In the genomic region with DNA sequence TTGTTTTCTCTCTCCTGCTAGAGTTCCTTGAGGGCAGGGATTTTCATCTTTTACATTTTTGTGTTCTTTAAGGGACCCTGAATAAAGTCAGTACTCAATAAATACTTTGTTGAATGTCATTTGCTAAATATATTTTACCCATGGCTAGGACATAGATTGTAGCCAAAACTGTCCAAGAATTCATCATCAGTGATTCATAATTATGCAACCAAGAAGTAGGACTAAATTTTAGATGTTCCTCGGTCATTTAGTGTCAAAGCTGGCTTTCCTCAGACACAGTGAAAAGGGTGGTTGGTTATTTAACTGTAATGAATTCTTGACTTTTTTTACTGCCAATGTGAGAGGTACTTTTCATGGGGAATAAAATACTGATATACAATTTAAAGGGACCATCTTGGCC, we compare ENCODE assay signal across 20 cellular contexts. TPM values are rescaled to one million over a fixed set of nuclear protein-coding genes. Genes with fewer than 3 reads are reported as not detected.
DNase-seq lines count a peak whose midpoint lies in the region; ATAC-seq, FAIRE-seq and TF ChIP-seq lines count a peak whose summit lies in the region.
"Had no signal": no experiment of that assay in that cellular context is flagged by ENCODE, and none has a peak within 500 bp of the region (broad histone marks: within the 10 kb centered on the region; RNA-seq: fewer than 3 reads in every experiment).

No MANE protein-coding gene starts in this region.

- H3K27me3 ChIP-seq in GM23248 (replicated peaks; ENCODE audit: insufficient read depth), result no peaks in the 10 kb centered on the region
- no peaks in the 10 kb centered on the region for H3K27me3 ChIP-seq in tibial artery
- H3K27me3 ChIP-seq: neural progenitor cell, SJCRH30, stomach had no signal

- peaks cover 39% of the 10 kb centered on the region for H3F3A ChIP-seq in GM23248 (ENCODE audit: insufficient read depth)

- H3K4me1 ChIP-seq in A549 (peaks cover 31% of the 10 kb centered on the region), GM23248 (ENCODE audit: insufficient read depth) (peaks cover 37% of the 10 kb centered on the region), tibial artery (peaks cover 0 to 24% (median 0%) of the 10 kb centered on the region in 4 donors)
- H3K4me1 ChIP-seq: neural progenitor cell, SJCRH30 had no signal

- CTCF ChIA-PET in A549 (lab: Yijun Ruan, JAX), result interaction anchor here (1.0 kb wide), 1 partner anchor 16 kb away, joined by 4 read pairs; the partner anchor contains the start of gene P4HA1

- FAIRE-seq in A549 (lab: Jason Lieb, UNC), result no peak
- FAIRE-seq: astrocyte, endothelial cell of umbilical vein had no signal

- no peak for TF ChIP-seq POLR2A in A549 (IDR thresholded peaks at IDR 0.05; ENCODE audit: low read length)

- H3K9me3 ChIP-seq in A549, result no peaks in the 10 kb centered on the region
- no peaks in the 10 kb centered on the region for H3K9me3 ChIP-seq in GM23248 (ENCODE audit: low read depth)
- H3K9me3 ChIP-seq in tibial artery, result no peaks in the 10 kb centered on the region

- no peak for TF ChIP-seq EP300 in A549 (IDR thresholded peaks at IDR 0.05)

- TF ChIP-seq CTCF in A549 (IDR thresholded peaks at IDR 0.05) (no peak), tibial artery (IDR thresholded peaks at IDR 0.05) (no peak), natural killer cell (IDR thresholded peaks at IDR 0.05) (no peak)

- H3K9me3 Mint-ChIP-seq in natural killer cell, result no peaks in the 10 kb centered on the region

- ATAC-seq in A549, result no peak
- ATAC-seq in HG03039 (IDR thresholded peaks at IDR 0.05; ENCODE audit: unreplicated experiment), result no peak
- ATAC-seq in natural killer cell, result no peak
- ATAC-seq: activated T-helper 17 cell treated with anti-CD3 and anti-CD28 coated beads, Interleukin-2, amount 50 U/mL, for 72 hours had no signal

- no peak overlapping the region for H3K9ac ChIP-seq in GM23248
- H3K9ac ChIP-seq: neural progenitor cell had no signal

- no peaks in the 10 kb centered on the region for H3K27me3 Mint-ChIP-seq in natural killer cell (ENCODE audit: low read depth in 2 of 2)
- H3K27me3 Mint-ChIP-seq: activated T-helper 17 cell treated with anti-CD3 and anti-CD28 coated beads, Interleukin-2, amount 50 U/mL, for 72 hours had no signal

- no peak overlapping the region for H2AFZ ChIP-seq in GM23248
- H2AFZ ChIP-seq: neural progenitor cell had no signal

- POLR2A ChIA-PET in A549 (lab: Yijun Ruan, JAX), result interaction anchor here (1.3 kb wide), 1 partner anchor 18 kb away, joined by 5 read pairs; no protein-coding TSS in a partner anchor

- peaks cover 6% of the 10 kb centered on the region; the same call in 1 of the 2 replicates for H3K79me2 ChIP-seq in GM23248 (ENCODE audit: insufficient read depth)

- H3K4me1 Mint-ChIP-seq in natural killer cell, result peaks cover 0 to 12% of the 10 kb centered on the region in 2 donors

- H3K4me3 ChIP-seq in A549 (no peak overlapping the region), GM23248 (no peak overlapping the region; the same call in 1 of the 2 replicates), tibial artery (no peak overlapping the region)
- H3K4me3 ChIP-seq: neural progenitor cell, SJCRH30, stomach had no signal

- H3K9me2 ChIP-seq in GM23248 (ENCODE audit: insufficient read depth), result no peaks in the 10 kb centered on the region

- H3K27ac ChIP-seq in A549, result no peak overlapping the region
- H3K27ac ChIP-seq in GM23248, result peak overlapping the region; percentile 50
- H3K27ac ChIP-seq in tibial artery, result peak overlapping the region in 1 of 2 donors; percentile 23
- H3K27ac ChIP-seq: neural progenitor cell, SJCRH30, stomach had no signal

- H4K20me1 ChIP-seq in GM23248 (ENCODE audit: insufficient read depth), result no peaks in the 10 kb centered on the region

- in situ Hi-C loops in GM23248 (cut with MboI), result no loop called here

- no peak for TF ChIP-seq RAD21 in A549 (conservative IDR thresholded peaks at IDR 0.05 in 1 of 2, IDR thresholded peaks at IDR 0.05 in 1 of 2)

- H3K4me2 ChIP-seq in A549, result 0 out of 3 replicates have a peak overlapping the region, but pooled peaks have one; percentile 11
- peak overlapping the region; percentile 47 for H3K4me2 ChIP-seq in GM23248 (ENCODE audit: unreplicated experiment)
- H3K4me2 ChIP-seq: neural progenitor cell had no signal

- H3K27ac Mint-ChIP-seq in natural killer cell, result no peak overlapping the region
- H3K27ac Mint-ChIP-seq: activated T-helper 17 cell treated with anti-CD3 and anti-CD28 coated beads, Interleukin-2, amount 50 U/mL, for 72 hours; immature natural killer cell; neural progenitor cell had no signal

- intact Hi-C loops in tibial artery (cut with DNase I; ENCODE audit: low total_unique reads), result no loop called here
- intact Hi-C loops in natural killer cell (cut with micrococcal nuclease), result no loop called here

- H3K36me3 ChIP-seq in GM23248 (ENCODE audit: low read depth) (no peaks in the 10 kb centered on the region), tibial artery (peaks cover 0 to 10% (median 0%) of the 10 kb centered on the region in 3 donors)
- H3K36me3 ChIP-seq: neural progenitor cell had no signal

- no peaks in the 10 kb centered on the region for H3K36me3 Mint-ChIP-seq in natural killer cell

- H3K4me3 Mint-ChIP-seq in natural killer cell, result no peak overlapping the region
- H3K4me3 Mint-ChIP-seq: activated T-helper 17 cell treated with anti-CD3 and anti-CD28 coated beads, Interleukin-2, amount 50 U/mL, for 72 hours; immature natural killer cell; neural progenitor cell had no signal

- 48% methylated on average over 1 of the region's 1 CpG for WGBS in A549 (ENCODE audit: missing lambda C conversion rate)
- 0 to 7% methylated on average over 1 of the region's 1 CpG for WGBS in GM23248 (ENCODE audit: low coverage in 1 of 2, low lambda C conversion rate in 2 of 2, missing lambda C conversion rate in 2 of 2), 2 experiments

- DNase-seq in A549 (ENCODE audit: low read depth in 1 of 2, low spot score in 1 of 2) (no peak), GM23248 (peak; percentile 81), amniotic epithelial cell (ENCODE audit: low read depth) (peak; percentile 9), kidney tubule cell (ENCODE audit: low spot score) (peak; percentile 28), tibial artery (no peak), natural killer cell (no peak)
- no peak for DNase-seq in stimulated activated CD4-positive, alpha-beta T cell treated with anti-CD3 and anti-CD28 coated beads, Interleukin-1b, Interleukin-23, amount 100 ng/mL, for 48 hours
- DNase-seq: activated CD4-positive, alpha-beta T cell treated with anti-CD3 and anti-CD28 coated beads for 1 hour; cortex of kidney; immature natural killer cell; NCI-H187; SJCRH30; stomach; T-helper 9 cell had no signal

TF ChIP-seq in A549, 52 proteins besides CTCF, POLR2A, EP300 and RAD21:
- TF ChIP-seq HOXB5 (CRISPR knock-in tag; IDR thresholded peaks at IDR 0.05), result no peak
- no peak for TF ChIP-seq FOSL2 (IDR thresholded peaks at IDR 0.05)
- peak; percentile 39; the same call in 1 of the 2 replicates for TF ChIP-seq FOSL2 (CRISPR knock-in tag; IDR thresholded peaks at IDR 0.05)

RNA-seq across cellular contexts. Expression of gene NUDT13, which starts 3.3 kb away (rescaled TPM):
- polyA plus RNA-seq in A549 (2011; rRNA removed) (4.9 TPM in 2 replicates), A549 (2017; fragmentation: RNase III; extraction: RNeasy Plus Mini Kit Qiagen cat#74134 plus additional on column Dnase treatment) (3.5 to 4.3 TPM (median 3.8 TPM) in 3 replicates), GM23248 (2016; fragmentation: Nextera tagmentation; extraction: Ambion mirVana) (1.2 and 1.4 TPM in 2 replicates)
- polyA plus RNA-seq in A549 (2012; cell fraction: cytosol; rRNA removed), result 2.6 and 2.7 TPM in 2 replicates
- polyA plus RNA-seq in A549 (2012; cell fraction: nucleus; rRNA removed), result 1.8 and 4.5 TPM in 2 replicates
- 1.1 and 2.7 TPM in 2 replicates for polyA minus RNA-seq in A549 (2011; rRNA and poly(A)+ RNA removed)
- 0.51 and 1.7 TPM in 2 replicates for total RNA-seq in GM23248 (2014; rRNA removed; shearing (Covaris generic))
- total RNA-seq in natural killer cell, result 1 to 10 TPM in 1 of 3 donors, under 1 TPM in 2; 0.35 to 1.3 (median 0.65) TPM
- total RNA-seq: M059J had no signal

RNA-seq across cellular contexts. Expression of gene P4HA1, which starts 16.9 kb away (rescaled TPM):
- polyA plus RNA-seq in A549 (2011; rRNA removed), result 46.1 and 49.0 TPM in 2 replicates
- 6.6 and 6.9 TPM in 2 replicates for polyA plus RNA-seq in A549 (2012; cell fraction: cytosol; rRNA removed)
- polyA plus RNA-seq in A549 (2012; cell fraction: nucleus; rRNA removed), result 4.4 and 6.5 TPM in 2 replicates
- polyA plus RNA-seq in A549 (2017; fragmentation: RNase III; extraction: RNeasy Plus Mini Kit Qiagen cat#74134 plus additional on column Dnase treatment), result 20.6 to 23.7 TPM (median 22.6 TPM) in 3 replicates
- polyA minus RNA-seq in A549 (2011; rRNA and poly(A)+ RNA removed), result 9.3 and 12.4 TPM in 2 replicates
- total RNA-seq in GM23248 (2014; rRNA removed; shearing (Covaris generic)), result 387 and 419 TPM in 2 replicates
- 360 and 363 TPM in 2 replicates for polyA plus RNA-seq in GM23248 (2016; fragmentation: Nextera tagmentation; extraction: Ambion mirVana)
- total RNA-seq in natural killer cell, result 10 to 100 TPM; 13.0 to 16.3 (median 13.9) TPM

RNA-seq across cellular contexts. Expression of gene ECD, which starts 54.3 kb away (rescaled TPM):
- polyA plus RNA-seq in A549 (2011; rRNA removed) (53.3 and 53.6 TPM in 2 replicates), A549 (2017; fragmentation: RNase III; extraction: RNeasy Plus Mini Kit Qiagen cat#74134 plus additional on column Dnase treatment) (26.5 to 29.1 TPM (median 27.1 TPM) in 3 replicates), GM23248 (2016; fragmentation: Nextera tagmentation; extraction: Ambion mirVana) (36.0 and 37.3 TPM in 2 replicates)
- polyA plus RNA-seq in A549 (2012; cell fraction: cytosol; rRNA removed), result 15.3 and 18.7 TPM in 2 replicates
- 17.0 and 21.5 TPM in 2 replicates for polyA plus RNA-seq in A549 (2012; cell fraction: nucleus; rRNA removed)
- 30.6 and 34.3 TPM in 2 replicates for polyA minus RNA-seq in A549 (2011; rRNA and poly(A)+ RNA removed)
- total RNA-seq in GM23248 (2014; rRNA removed; shearing (Covaris generic)), result 20.2 and 21.3 TPM in 2 replicates
- total RNA-seq in natural killer cell, result 10 to 100 TPM; 48.4 to 53.6 (median 52.1) TPM

RNA-seq across cellular contexts. Expression of gene FAM149B1, which starts 54.4 kb away (rescaled TPM):
- 25.5 and 26.7 TPM in 2 replicates for polyA plus RNA-seq in A549 (2011; rRNA removed)
- 8.1 and 8.5 TPM in 2 replicates for polyA plus RNA-seq in A549 (2012; cell fraction: cytosol; rRNA removed)
- polyA plus RNA-seq in A549 (2012; cell fraction: nucleus; rRNA removed), result 6.2 and 10.1 TPM in 2 replicates
- polyA plus RNA-seq in A549 (2017; fragmentation: RNase III; extraction: RNeasy Plus Mini Kit Qiagen cat#74134 plus additional on column Dnase treatment), result 6.9 to 8.4 TPM (median 7.0 TPM) in 3 replicates
- polyA minus RNA-seq in A549 (2011; rRNA and poly(A)+ RNA removed), result 18.3 and 24.8 TPM in 2 replicates
- total RNA-seq in GM23248 (2014; rRNA removed; shearing (Covaris generic)), result 23.3 and 26.7 TPM in 2 replicates
- polyA plus RNA-seq in GM23248 (2016; fragmentation: Nextera tagmentation; extraction: Ambion mirVana), result 7.1 and 7.4 TPM in 2 replicates
- total RNA-seq in natural killer cell, result 10 to 100 TPM; 12.7 to 17.6 (median 12.8) TPM

Comparison
In these comparisons a context has a peak if more than half of its experiments do, and no peak if none do; other contexts are left out.
1. DNase-seq: peak in GM23248 (single experiment), amniotic epithelial cell (single experiment) and kidney tubule cell (single experiment); none in A549 (0 of 2), tibial artery (0 of 2), stimulated activated CD4-positive, alpha-beta T cell treated with anti-CD3 and anti-CD28 coated beads, Interleukin-1b, Interleukin-23, amount 100 ng/mL, for 48 hours (single experiment) and natural killer cell (single experiment).
2. RNA of gene P4HA1, which starts 16.9 kb away (total RNA-seq): 387 to 419 TPM in GM23248; 13.0 to 16.3 TPM in natural killer cell; every median in the first group is over 10 times any median in the second.